Comparison of ENCODE assay signal across 1 cellular context in the genomic region with DNA sequence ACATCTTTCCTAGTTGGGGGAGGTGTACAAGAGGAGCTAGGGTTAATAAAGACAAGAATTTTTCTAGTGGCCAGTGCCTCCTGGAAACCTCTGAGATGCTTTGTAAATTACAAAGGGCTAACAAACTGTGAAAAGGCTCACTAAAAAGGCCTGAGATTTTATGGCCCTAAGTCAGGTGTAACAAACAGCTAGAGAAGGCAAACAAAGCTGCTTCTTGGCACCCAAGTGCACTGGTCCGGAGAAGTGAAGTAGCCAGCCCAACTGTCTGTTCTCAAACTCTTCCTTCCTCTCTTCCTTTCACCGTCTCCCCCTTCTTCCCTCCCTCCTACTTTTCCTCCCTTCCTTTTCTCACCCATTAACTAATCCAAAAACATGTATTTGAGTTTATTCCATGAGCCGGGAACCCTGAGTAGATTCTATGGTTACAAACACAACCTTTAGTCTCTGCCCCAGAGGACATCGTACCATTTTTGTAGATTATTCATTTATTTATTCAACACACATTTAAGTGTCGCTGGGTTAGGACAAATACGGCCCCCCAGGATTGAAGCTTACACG.
TF ChIP-seq lines count a peak whose summit lies in the region.

No MANE protein-coding gene starts in this region.

TF ChIP-seq in SK-N-SH, 30 proteins besides CTCF, POLR2A, EP300 and RAD21 (continued from another document):
- TF ChIP-seq, protein P1, sequence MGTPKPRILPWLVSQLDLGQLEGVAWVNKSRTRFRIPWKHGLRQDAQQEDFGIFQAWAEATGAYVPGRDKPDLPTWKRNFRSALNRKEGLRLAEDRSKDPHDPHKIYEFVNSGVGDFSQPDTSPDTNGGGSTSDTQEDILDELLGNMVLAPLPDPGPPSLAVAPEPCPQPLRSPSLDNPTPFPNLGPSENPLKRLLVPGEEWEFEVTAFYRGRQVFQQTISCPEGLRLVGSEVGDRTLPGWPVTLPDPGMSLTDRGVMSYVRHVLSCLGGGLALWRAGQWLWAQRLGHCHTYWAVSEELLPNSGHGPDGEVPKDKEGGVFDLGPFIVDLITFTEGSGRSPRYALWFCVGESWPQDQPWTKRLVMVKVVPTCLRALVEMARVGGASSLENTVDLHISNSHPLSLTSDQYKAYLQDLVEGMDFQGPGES (IDR thresholded peaks at IDR 0.05; ENCODE audit: low read depth, low read length): no peak
- TF ChIP-seq FOXM1 (IDR thresholded peaks at IDR 0.05; ENCODE audit: low read depth) (no peak), USF2 (IDR thresholded peaks at IDR 0.05; ENCODE audit: borderline replicate concordance, low read depth, low read length) (no peak), POLR2AphosphoS5 (IDR thresholded peaks at IDR 0.05; ENCODE audit: low read depth, low read length) (no peak), TCF12 (IDR thresholded peaks at IDR 0.05) (no peak)
- TF ChIP-seq, protein P2, sequence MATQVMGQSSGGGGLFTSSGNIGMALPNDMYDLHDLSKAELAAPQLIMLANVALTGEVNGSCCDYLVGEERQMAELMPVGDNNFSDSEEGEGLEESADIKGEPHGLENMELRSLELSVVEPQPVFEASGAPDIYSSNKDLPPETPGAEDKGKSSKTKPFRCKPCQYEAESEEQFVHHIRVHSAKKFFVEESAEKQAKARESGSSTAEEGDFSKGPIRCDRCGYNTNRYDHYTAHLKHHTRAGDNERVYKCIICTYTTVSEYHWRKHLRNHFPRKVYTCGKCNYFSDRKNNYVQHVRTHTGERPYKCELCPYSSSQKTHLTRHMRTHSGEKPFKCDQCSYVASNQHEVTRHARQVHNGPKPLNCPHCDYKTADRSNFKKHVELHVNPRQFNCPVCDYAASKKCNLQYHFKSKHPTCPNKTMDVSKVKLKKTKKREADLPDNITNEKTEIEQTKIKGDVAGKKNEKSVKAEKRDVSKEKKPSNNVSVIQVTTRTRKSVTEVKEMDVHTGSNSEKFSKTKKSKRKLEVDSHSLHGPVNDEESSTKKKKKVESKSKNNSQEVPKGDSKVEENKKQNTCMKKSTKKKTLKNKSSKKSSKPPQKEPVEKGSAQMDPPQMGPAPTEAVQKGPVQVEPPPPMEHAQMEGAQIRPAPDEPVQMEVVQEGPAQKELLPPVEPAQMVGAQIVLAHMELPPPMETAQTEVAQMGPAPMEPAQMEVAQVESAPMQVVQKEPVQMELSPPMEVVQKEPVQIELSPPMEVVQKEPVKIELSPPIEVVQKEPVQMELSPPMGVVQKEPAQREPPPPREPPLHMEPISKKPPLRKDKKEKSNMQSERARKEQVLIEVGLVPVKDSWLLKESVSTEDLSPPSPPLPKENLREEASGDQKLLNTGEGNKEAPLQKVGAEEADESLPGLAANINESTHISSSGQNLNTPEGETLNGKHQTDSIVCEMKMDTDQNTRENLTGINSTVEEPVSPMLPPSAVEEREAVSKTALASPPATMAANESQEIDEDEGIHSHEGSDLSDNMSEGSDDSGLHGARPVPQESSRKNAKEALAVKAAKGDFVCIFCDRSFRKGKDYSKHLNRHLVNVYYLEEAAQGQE (IDR thresholded peaks at IDR 0.05; ENCODE audit: low read depth, low read length): no peak
